8 cellular contexts compared by ENCODE assay signal in the genomic region with DNA sequence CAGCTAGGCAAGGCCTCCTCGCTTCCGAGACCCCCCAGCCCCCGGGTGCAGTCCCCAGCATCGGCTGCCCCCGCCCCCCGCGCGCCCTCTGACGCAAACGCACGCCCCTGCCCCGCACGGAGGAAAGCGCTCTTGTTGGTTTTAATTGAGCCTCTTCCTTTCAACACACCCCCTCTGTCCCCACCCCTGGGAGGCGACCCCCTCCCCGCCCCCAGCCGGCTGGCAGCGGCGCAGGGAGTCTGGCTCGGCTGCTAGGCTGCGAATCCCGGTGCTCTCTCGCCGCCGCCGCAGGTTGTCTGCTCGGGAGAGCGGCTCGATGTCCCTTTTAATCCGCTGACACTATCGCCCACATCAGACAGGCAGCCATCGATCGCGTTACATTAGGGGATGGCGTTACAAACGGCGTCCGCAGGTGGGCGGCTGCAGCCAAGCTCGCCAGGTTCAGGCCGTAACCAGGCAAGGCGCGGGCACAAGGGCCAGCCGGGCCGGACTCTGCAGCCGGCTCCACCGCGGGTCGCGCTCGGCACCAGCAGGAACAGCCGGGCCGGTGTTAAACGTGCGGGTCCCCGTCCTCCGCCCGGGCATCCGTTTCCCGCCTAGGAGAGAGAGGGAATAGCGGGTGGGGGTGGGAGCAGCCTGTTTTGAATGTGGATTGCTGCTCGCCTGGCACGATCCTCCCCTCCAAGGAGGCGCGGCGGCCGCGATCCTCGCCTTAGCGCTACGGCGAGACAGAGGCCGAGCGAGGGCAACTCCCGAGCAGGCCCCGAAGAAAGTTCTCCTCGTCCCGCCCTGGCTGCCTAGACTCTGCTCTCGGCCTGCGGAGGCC. TPM values are rescaled to one million over a fixed set of nuclear protein-coding genes. Genes with fewer than 3 reads are reported as not detected.
DNase-seq lines count a peak whose midpoint lies in the region; ATAC-seq and TF ChIP-seq lines count a peak whose summit lies in the region.

No MANE protein-coding gene starts in this region.

- TF ChIP-seq POLR2A in HCT116 (IDR thresholded peaks at IDR 0.05; ENCODE audit: borderline replicate concordance, extremely low read depth, insufficient read depth, insufficient read length) (no peak), heart left ventricle (IDR thresholded peaks at IDR 0.05) (no peak)

- H3K4me1 ChIP-seq in BE2C (no peaks in the 10 kb centered on the region), HCT116 (ENCODE audit: control insufficient read depth in 1 of 2, insufficient read depth in 2 of 2, low read length in 2 of 2) (peaks cover 23 to 24% of the 10 kb centered on the region in 2 experiments), heart left ventricle (peaks cover 5 to 48% (median 24%) of the 10 kb centered on the region in 12 donors)

- POLR2A ChIA-PET in HCT116 (lab: Charles Lee), result no interaction called here

- RAD21 ChIA-PET in HCT116 (lab: Charles Lee; ENCODE audit: low non-redundant PET in 1 of 2, low total read pairs in 2 of 2, uncharacterized antibody in 2 of 2, unreplicated experiment in 2 of 2), result no interaction called here

- ATAC-seq in HCT116 (no peak), heart left ventricle (peak in 3 of 4 donors; percentile 26 to 51 (median 40)), T-helper 17 cell (no peak)
- ATAC-seq in activated T-cell treated with anti-CD3 and anti-CD28 coated beads, Interleukin-2, amount 50 U/mL, for 4 hours, result peak; percentile 8 to 17

- H3K9me2 ChIP-seq in HCT116 (ENCODE audit: insufficient read depth), result no peaks in the 10 kb centered on the region

- intact Hi-C loops in HCT116 (cut with micrococcal nuclease) (loop anchor here (2.0 to 10.0 kb wide), 7 partner anchors 338 to 1315 kb away; no protein-coding TSS in a partner anchor), heart left ventricle (cut with DNase I) (loop anchor here (2.0 to 10.0 kb wide), 10 partner anchors 218 to 1158 kb away; no protein-coding TSS in a partner anchor)

- no peaks in the 10 kb centered on the region for H3K36me3 Mint-ChIP-seq in activated T-cell treated with anti-CD3 and anti-CD28 coated beads, Interleukin-2, amount 50 U/mL, for 4 hours (ENCODE audit: insufficient read depth)
- peaks cover 4% of the 10 kb centered on the region for H3K36me3 Mint-ChIP-seq in T-helper 17 cell (ENCODE audit: low read depth)

- peak overlapping the region; percentile 68 for H3K4me3 Mint-ChIP-seq in activated T-cell treated with anti-CD3 and anti-CD28 coated beads, Interleukin-2, amount 50 U/mL, for 4 hours
- H3K4me3 Mint-ChIP-seq in T-helper 17 cell, result no peak overlapping the region

- TF ChIP-seq RAD21 in HCT116 (IDR thresholded peaks at IDR 0.05; ENCODE audit: low read depth), result no peak

- H3K4me1 Mint-ChIP-seq in activated T-cell treated with anti-CD3 and anti-CD28 coated beads, Interleukin-2, amount 50 U/mL, for 4 hours (ENCODE audit: low read depth), result peaks cover 12% of the 10 kb centered on the region
- H3K4me1 Mint-ChIP-seq in T-helper 17 cell, result peaks cover 16% of the 10 kb centered on the region

- peak overlapping the region; percentile 93 for H3K4me3 ChIP-seq in BE2C (ENCODE audit: low read depth, low read length)
- H3K4me3 ChIP-seq in HCT116 (replicated peaks in 1 of 2; ENCODE audit: low read depth in 1 of 2, low read length in 2 of 2), result peak overlapping the region; percentile 70 to 85
- peak overlapping the region; percentile 16 to 81 (median 56) for H3K4me3 ChIP-seq in heart left ventricle

- peak overlapping the region; percentile 98 for H3K4me2 ChIP-seq in HCT116 (ENCODE audit: low read length)

- H3K27ac ChIP-seq in HCT116 (ENCODE audit: low read depth, low read length), result peak overlapping the region; percentile 99
- H3K27ac ChIP-seq in heart left ventricle, result peak overlapping the region in 7 of 12 donors; percentile 1 to 81 (median 46)

- no TSS peak for BruUV-seq in HCT116 (replicated peaks; lab: Mats Ljungman, UMichigan)

- DNase-seq in BE2C, result peak; percentile 56
- DNase-seq in HCT116 (ENCODE audit: low read depth, low spot score), result no peak
- DNase-seq in activated T-cell treated with anti-CD3 and anti-CD28 coated beads, Interleukin-2, amount 50 U/mL, for 4 hours, result no peak
- DNase-seq in heart left ventricle, result peak in 1 of 5 donors; percentile 31
- peak; percentile 90 for DNase-seq in retina
- no peak for DNase-seq in stimulated activated CD4-positive, alpha-beta T cell treated with anti-CD3 and anti-CD28 coated beads, Interleukin-12 subunit alpha, Interleukin-12 subunit beta, amount 100 ng/mL, for 4 hours
- no peak for DNase-seq in T-helper 17 cell
- no peak for DNase-seq in iPS-NIHi11 (ENCODE audit: low spot score)

- no peaks in the 10 kb centered on the region for H4K20me1 ChIP-seq in HCT116 (ENCODE audit: insufficient read depth)

- peaks cover 51% of the 10 kb centered on the region for H3K27me3 Mint-ChIP-seq in activated T-cell treated with anti-CD3 and anti-CD28 coated beads, Interleukin-2, amount 50 U/mL, for 4 hours (ENCODE audit: low read depth)
- H3K27me3 Mint-ChIP-seq in T-helper 17 cell, result peaks cover 51% of the 10 kb centered on the region

- no peaks in the 10 kb centered on the region for H3K9me3 Mint-ChIP-seq in activated T-cell treated with anti-CD3 and anti-CD28 coated beads, Interleukin-2, amount 50 U/mL, for 4 hours

- no peaks in the 10 kb centered on the region for H3K79me2 ChIP-seq in HCT116 (ENCODE audit: insufficient read depth, low read length)

- CTCF ChIA-PET in HCT116 (lab: Charles Lee), result no interaction called here

- 0 to 1% (median 0%) methylated on average over 21 to 80 of the region's 80 CpGs for WGBS in heart left ventricle, 4 donors

- TF ChIP-seq CTCF in BE2C (IDR thresholded peaks at IDR 0.05; ENCODE audit: low read depth, low read length) (no peak), HCT116 (IDR thresholded peaks at IDR 0.05 in 2 of 3, conservative IDR thresholded peaks at IDR 0.05 in 1 of 3; ENCODE audit: borderline replicate concordance in 1 of 3, insufficient read depth in 1 of 3, low read depth in 2 of 3, low read length in 2 of 3) (no peak), heart left ventricle (IDR thresholded peaks at IDR 0.05) (no peak)

- no peak overlapping the region for H3K27ac Mint-ChIP-seq in T-helper 17 cell

- no peaks in the 10 kb centered on the region for H3K36me3 ChIP-seq in BE2C
- H3K36me3 ChIP-seq in HCT116 (ENCODE audit: control insufficient read depth in 1 of 2, insufficient read depth in 2 of 2, low read length in 2 of 2), result no peaks in the 10 kb centered on the region
- no peaks in the 10 kb centered on the region for H3K36me3 ChIP-seq in heart left ventricle

- H2AFZ ChIP-seq in HCT116 (ENCODE audit: low read depth, low read length, poor library complexity, severe bottlenecking), result peak overlapping the region; percentile 54

- H3K27me3 ChIP-seq in BE2C, result no peaks in the 10 kb centered on the region
- no peaks in the 10 kb centered on the region for H3K27me3 ChIP-seq in HCT116 (ENCODE audit: insufficient read depth, low read length)
- peaks cover 37 to 87% (median 76%) of the 10 kb centered on the region in 9 donors for H3K27me3 ChIP-seq in heart left ventricle

- H3K9ac ChIP-seq in HCT116 (ENCODE audit: low read length), result peak overlapping the region; percentile 64

- H3K9me3 ChIP-seq in BE2C, result no peaks in the 10 kb centered on the region
- H3K9me3 ChIP-seq in HCT116 (ENCODE audit: control insufficient read depth in 1 of 2, insufficient read depth in 1 of 2, low read depth in 1 of 2, low read length in 2 of 2), result no peaks in the 10 kb centered on the region
- no peaks in the 10 kb centered on the region for H3K9me3 ChIP-seq in heart left ventricle
- H3K9me3 ChIP-seq in T-helper 17 cell (ENCODE audit: control insufficient read depth, low read length, poor library complexity, severe bottlenecking), result no peaks in the 10 kb centered on the region

TF ChIP-seq in HCT116, 20 proteins besides CTCF, POLR2A, EP300 and RAD21:
- TF ChIP-seq, protein P1, sequence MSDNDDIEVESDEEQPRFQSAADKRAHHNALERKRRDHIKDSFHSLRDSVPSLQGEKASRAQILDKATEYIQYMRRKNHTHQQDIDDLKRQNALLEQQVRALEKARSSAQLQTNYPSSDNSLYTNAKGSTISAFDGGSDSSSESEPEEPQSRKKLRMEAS (IDR thresholded peaks at IDR 0.05), result no peak
- TF ChIP-seq ZFX (IDR thresholded peaks at IDR 0.05) (peak; percentile 43), FOSL1 (IDR thresholded peaks at IDR 0.05; ENCODE audit: low read depth) (no peak)

RNA-seq across cellular contexts. Expression of a gene that starts 1.2 kb away (rescaled TPM):
- polyA plus RNA-seq in BE2C (2012; ENCODE audit: insufficient read depth, insufficient read length, low read depth), result 2.7 TPM
- total RNA-seq in HCT116 (2021; ENCODE audit: unreplicated experiment) (20.1 TPM), heart left ventricle (1 to 10 TPM in 2 of 9 donors, under 1 TPM in 4, not detected in 3; 0.17 to 4.5 (median 0.82) TPM), T-helper 17 cell (not detected)
- polyA plus RNA-seq in HCT116 (2012), result 12.7 and 18.1 TPM in 2 replicates
- not detected for total RNA-seq in activated T-cell treated with anti-CD3 and anti-CD28 coated beads, Interleukin-2, amount 50 U/mL, for 4 hours
- under 1 TPM; 0.24 to 0.57 TPM for polyA plus RNA-seq in heart left ventricle

RNA-seq across cellular contexts. Expression of a gene that starts 3.2 kb away (rescaled TPM):
- 13.1 TPM for polyA plus RNA-seq in BE2C (2012; ENCODE audit: insufficient read depth, insufficient read length, low read depth)
- total RNA-seq in HCT116 (2021; ENCODE audit: unreplicated experiment), result 51.2 TPM
- polyA plus RNA-seq in HCT116 (2012), result 63.0 and 64.6 TPM in 2 replicates
- under 1 TPM; 0.08 to 0.21 (median 0.10) TPM for total RNA-seq in activated T-cell treated with anti-CD3 and anti-CD28 coated beads, Interleukin-2, amount 50 U/mL, for 4 hours
- total RNA-seq in heart left ventricle, result 10 to 100 TPM in 1 of 9 donors, 1 to 10 TPM in 1, under 1 TPM in 4, not detected in 3; 0.37 to 13.5 (median 0.68) TPM
- polyA plus RNA-seq in heart left ventricle, result under 1 TPM; 0.46 to 0.65 TPM
- total RNA-seq in T-helper 17 cell, result not detected

Comparison
In these comparisons a context has a peak if more than half of its experiments do, and no peak if none do; other contexts are left out.
1. DNase-seq: peak in BE2C (single experiment) and retina (single experiment); none in HCT116 (single experiment), activated T-cell treated with anti-CD3 and anti-CD28 coated beads, Interleukin-2, amount 50 U/mL, for 4 hours (single experiment), stimulated activated CD4-positive, alpha-beta T cell treated with anti-CD3 and anti-CD28 coated beads, Interleukin-12 subunit alpha, Interleukin-12 subunit beta, amount 100 ng/mL, for 4 hours (single experiment), T-helper 17 cell (0 of 3) and iPS-NIHi11 (single experiment).
2. ATAC-seq: peak in activated T-cell treated with anti-CD3 and anti-CD28 coated beads, Interleukin-2, amount 50 U/mL, for 4 hours (2 of 2) and heart left ventricle (3 of 4); none in HCT116 (single experiment) and T-helper 17 cell (single experiment).
3. Peak in every context shown above with its lines, with median percentiles within 50 percentile points of each other: H3K4me3 ChIP-seq.